Comparison of ENCODE assay signal across 11 cellular contexts in genomic region chr11:73249304-73249703, GRCh38. TPM values are rescaled to one million over a fixed set of nuclear protein-coding genes. Genes with fewer than 3 reads are reported as not detected.
DNase-seq lines count a peak whose midpoint lies in the region; ATAC-seq and TF ChIP-seq lines count a peak whose summit lies in the region.
"Had no signal": no experiment of that assay in that cellular context is flagged by ENCODE, and none has a peak within 500 bp of the region (broad histone marks: within the 10 kb centered on the region; RNA-seq: fewer than 3 reads in every experiment).

No MANE protein-coding gene starts in this region.

- no peaks in the 10 kb centered on the region for H3K36me3 Mint-ChIP-seq in GM23338 (ENCODE audit: low read depth)

- peak overlapping the region; percentile 38; the same call in 1 of the 2 replicates for H2AFZ ChIP-seq in GM23338

- H3K36me3 ChIP-seq in GM23338 (ENCODE audit: insufficient read depth) (no peaks in the 10 kb centered on the region), left lung (no peaks in the 10 kb centered on the region), stomach (no peaks in the 10 kb centered on the region), thyroid gland (no peaks in the 10 kb centered on the region)
- H3K36me3 ChIP-seq: heart left ventricle had no signal

- ATAC-seq in GM23338 (no peak), left lung (peak; percentile 29), HG02981 (IDR thresholded peaks at IDR 0.05; ENCODE audit: unreplicated experiment) (no peak)

- intact Hi-C loops in left lung (cut with DNase I) (no loop called here), stomach (cut with DNase I; ENCODE audit: low total_unique reads) (no loop called here), thyroid gland (cut with DNase I) (no loop called here)

- H4K20me1 ChIP-seq in GM23338 (replicated peaks; ENCODE audit: insufficient read depth): no peaks in the 10 kb centered on the region

- no peaks in the 10 kb centered on the region for H3K9me3 Mint-ChIP-seq in GM23338
- H3K9me3 Mint-ChIP-seq: nephron progenitor cell had no signal

- TF ChIP-seq EP300 in stomach (IDR thresholded peaks at IDR 0.05): no peak

- H3K27me3 ChIP-seq in GM23338 (ENCODE audit: insufficient read depth) (no peaks in the 10 kb centered on the region), left lung (no peaks in the 10 kb centered on the region), stomach (no peaks in the 10 kb centered on the region), thyroid gland (no peaks in the 10 kb centered on the region)
- H3K27me3 ChIP-seq: heart left ventricle had no signal

- H3K27ac Mint-ChIP-seq in GM23338: no peak overlapping the region
- H3K27ac Mint-ChIP-seq: nephron progenitor cell had no signal

- no peaks in the 10 kb centered on the region for H3K27me3 Mint-ChIP-seq in GM23338 (ENCODE audit: insufficient read depth, low read depth, poor library complexity)

- WGBS in stomach, 5 donors: 75 to 89% (median 81%) methylated on average over 5 of the region's 5 CpGs
- WGBS in thyroid gland, 2 donors: 83 to 89% methylated on average over 5 of the region's 5 CpGs

- no peak overlapping the region for H3K27ac ChIP-seq in GM23338 (ENCODE audit: low read depth)
- no peak overlapping the region for H3K27ac ChIP-seq in left lung
- no peak overlapping the region for H3K27ac ChIP-seq in stomach
- H3K27ac ChIP-seq in thyroid gland: no peak overlapping the region
- H3K27ac ChIP-seq: C4-2B, heart left ventricle had no signal

- H3K79me2 ChIP-seq in GM23338 (replicated peaks; ENCODE audit: insufficient read depth): no peaks in the 10 kb centered on the region

- H3K4me1 Mint-ChIP-seq in GM23338: peaks cover 18% of the 10 kb centered on the region

- TF ChIP-seq POLR2A in stomach (IDR thresholded peaks at IDR 0.05): no peak
- TF ChIP-seq POLR2A in thyroid gland (IDR thresholded peaks at IDR 0.05): no peak

- peak; percentile 57 for DNase-seq in DMS53 (lab: John Stamatoyannopoulos, UW)
- DNase-seq in GM23338 (ENCODE audit: low spot score): no peak
- peak; percentile 85 for DNase-seq in SW480 (ENCODE audit: low spot score)
- DNase-seq in left lung: no peak
- no peak for DNase-seq in stomach
- no peak for DNase-seq in thyroid gland
- no peak for DNase-seq in NOMO-1 treated with DMSO at 0.1 percent for 48 hours (lab: John Stamatoyannopoulos, UW; ENCODE audit: unreplicated experiment)
- DNase-seq: heart left ventricle, nephron progenitor cell had no signal

- H3K9me2 ChIP-seq in GM23338 (ENCODE audit: insufficient read depth): no peaks in the 10 kb centered on the region

- no peaks in the 10 kb centered on the region for H3K9me3 ChIP-seq in left lung
- H3K9me3 ChIP-seq in stomach: no peaks in the 10 kb centered on the region
- H3K9me3 ChIP-seq in thyroid gland: no peaks in the 10 kb centered on the region
- H3K9me3 ChIP-seq: heart left ventricle had no signal

- no peak overlapping the region for H3K4me3 Mint-ChIP-seq in GM23338
- H3K4me3 Mint-ChIP-seq: nephron progenitor cell had no signal

- no peak for TF ChIP-seq CTCF in GM23338 (conservative IDR thresholded peaks at IDR 0.05; ENCODE audit: low read depth in 2 of 2)
- no peak for TF ChIP-seq CTCF in left lung (IDR thresholded peaks at IDR 0.05)
- TF ChIP-seq CTCF in stomach (IDR thresholded peaks at IDR 0.05): no peak
- no peak for TF ChIP-seq CTCF in thyroid gland (IDR thresholded peaks at IDR 0.05)

- H3F3A ChIP-seq in GM23338 (replicated peaks; ENCODE audit: low read depth): peaks cover 9% of the 10 kb centered on the region

- H3K4me1 ChIP-seq in GM23338 (ENCODE audit: insufficient read depth) (peaks cover 7% of the 10 kb centered on the region; the same call in 1 of the 2 replicates), left lung (no peaks in the 10 kb centered on the region), stomach (no peaks in the 10 kb centered on the region), thyroid gland (peaks cover 0 to 3% of the 10 kb centered on the region in 2 donors)

- H3K4me3 ChIP-seq in GM23338 (no peak overlapping the region), left lung (no peak overlapping the region), stomach (no peak overlapping the region), thyroid gland (replicated peaks in 1 of 3) (no peak overlapping the region)
- H3K4me3 ChIP-seq: heart left ventricle had no signal

- no peak overlapping the region for H3K4me2 ChIP-seq in GM23338

TF ChIP-seq in GM23338, 12 proteins besides CTCF, POLR2A, EP300 and RAD21:
- no peak for TF ChIP-seq EZH2phosphoT487 (IDR thresholded peaks at IDR 0.05; ENCODE audit: unreplicated experiment)
- TF ChIP-seq CREB1 (CRISPR knock-in tag; IDR thresholded peaks at IDR 0.05; ENCODE audit: low read depth): no peak
- TF ChIP-seq POLR2AphosphoS5 (IDR thresholded peaks at IDR 0.05; ENCODE audit: low read depth): no peak
- no peak for TF ChIP-seq NANOG (IDR thresholded peaks at IDR 0.05; ENCODE audit: borderline replicate concordance)

RNA-seq across cellular contexts. Expression of gene P2RY6, which starts 22.8 kb away (rescaled TPM):
- not detected in 2 replicates for total RNA-seq in GM23338 (2014; rRNA removed; shearing (Covaris generic))
- polyA plus RNA-seq in GM23338 (2016; fragmentation: Nextera tagmentation; extraction: Ambion mirVana): 0.40 TPM in 1 of 2 replicates, not detected in the other
- total RNA-seq in left lung: 1 to 10 TPM; 2.2 to 4.8 TPM
- 1 to 10 TPM in 1 of 5 donors, under 1 TPM in 1, not detected in 3; 0.29 to 1.3 TPM for total RNA-seq in stomach
- 1 to 10 TPM; 1.2 to 2.9 (median 2.1) TPM for polyA plus RNA-seq in stomach
- 1 to 10 TPM in 3 of 4 donors, under 1 TPM in 1; 0.93 to 4.0 (median 2.8) TPM for total RNA-seq in thyroid gland

RNA-seq across cellular contexts. Expression of gene P2RY2, which starts 31.2 kb away (rescaled TPM):
- 0.85 and 1.6 TPM in 2 replicates for total RNA-seq in GM23338 (2014; rRNA removed; shearing (Covaris generic))
- polyA plus RNA-seq in GM23338 (2016; fragmentation: Nextera tagmentation; extraction: Ambion mirVana): 0.40 and 0.63 TPM in 2 replicates
- 10 to 100 TPM in 1 of 2 donors, 1 to 10 TPM in 1; 9.3 to 10.3 TPM for total RNA-seq in left lung
- 10 to 100 TPM in 1 of 5 donors, 1 to 10 TPM in 2, not detected in 2; 1.0 to 13.3 (median 1.3) TPM for total RNA-seq in stomach
- 1 to 10 TPM in 1 of 3 donors, under 1 TPM in 1, not detected in 1; 0.81 to 4.7 TPM for polyA plus RNA-seq in stomach
- 10 to 100 TPM; 29.3 to 38.1 (median 37.7) TPM for total RNA-seq in thyroid gland

RNA-seq across cellular contexts. Expression of gene ARHGEF17, which starts 58.8 kb away (rescaled TPM):
- 11.0 and 15.0 TPM in 2 replicates for total RNA-seq in GM23338 (2014; rRNA removed; shearing (Covaris generic))
- 2.7 and 2.9 TPM in 2 replicates for polyA plus RNA-seq in GM23338 (2016; fragmentation: Nextera tagmentation; extraction: Ambion mirVana)
- total RNA-seq in left lung: 10 to 100 TPM; 56.3 to 69.1 TPM
- 10 to 100 TPM; 29.9 to 66.5 (median 38.8) TPM for total RNA-seq in stomach
- 10 to 100 TPM in 2 of 3 donors, 1 to 10 TPM in 1; 5.0 to 13.1 (median 10.8) TPM for polyA plus RNA-seq in stomach
- 100 to 1,000 TPM in 1 of 4 donors, 10 to 100 TPM in 3; 54.0 to 125 (median 61.4) TPM for total RNA-seq in thyroid gland

Comparison
In these comparisons a context has a peak if more than half of its experiments do, and no peak if none do; other contexts are left out.
1. DNase-seq: peak in DMS53 (single experiment) and SW480 (single experiment); none in GM23338 (single experiment), left lung (0 of 2), stomach (single experiment), thyroid gland (0 of 2) and NOMO-1 treated with DMSO at 0.1 percent for 48 hours (single experiment).